Comparison of ENCODE assay signal across 19 cellular contexts in genomic region chr1:230713138-230713537, GRCh38. TPM values are rescaled to one million over a fixed set of nuclear protein-coding genes. Genes with fewer than 3 reads are reported as not detected.
A peak's percentile ranks its signal among the peaks of the same experiment; 100 is the strongest.
DNase-seq lines count a peak whose midpoint lies in the region; ATAC-seq and TF ChIP-seq lines count a peak whose summit lies in the region.
"Had no signal": no experiment of that assay in that cellular context is flagged by ENCODE, and none has a peak within 500 bp of the region (broad histone marks: within the 10 kb centered on the region; RNA-seq: fewer than 3 reads in every experiment).

No MANE protein-coding gene starts in this region.

- no peaks in the 10 kb centered on the region for H3K4me1 Mint-ChIP-seq in activated CD4-positive, alpha-beta T cell treated with anti-CD3 and anti-CD28 coated beads, Interleukin-2, amount 10 ng/mL, durations not matched to agents 24 days and 14 days

- H3K4me3 ChIP-seq in right atrium auricular region (peak overlapping the region; percentile 43 to 55), coronary artery (peak overlapping the region; percentile 63), right lobe of liver (peak overlapping the region; percentile 63 to 82 (median 81)), tibial artery (peak overlapping the region; percentile 39 to 52), HAP-1 (no peak overlapping the region)
- H3K4me3 ChIP-seq: A549, GM23338, MG63, PC-9 had no signal

- peaks cover 9% of the 10 kb centered on the region for H3K36me3 ChIP-seq in right atrium auricular region
- peaks cover 0 to 38% (median 14%) of the 10 kb centered on the region in 4 donors for H3K36me3 ChIP-seq in right lobe of liver
- H3K36me3 ChIP-seq in tibial artery = peaks cover 0 to 4% (median 0%) of the 10 kb centered on the region in 3 donors
- no peaks in the 10 kb centered on the region for H3K36me3 ChIP-seq in HAP-1 (replicated peaks)
- H3K36me3 ChIP-seq: MG63 had no signal

- intact Hi-C loops in left ventricle myocardium superior (cut with micrococcal nuclease) = no loop called here
- intact Hi-C loops in right lobe of liver (cut with DNase I) = loop anchor here in 1 of 2 donors (10.0 kb wide), 1 partner anchor 62 kb away; no protein-coding TSS in a partner anchor
- intact Hi-C loops in tibial artery (cut with DNase I; ENCODE audit: low total_unique reads) = no loop called here
- intact Hi-C loops in activated CD4-positive, alpha-beta T cell treated with anti-CD3 and anti-CD28 coated beads, Interleukin-2, amount 10 ng/mL, durations not matched to agents 24 days and 14 days (cut with micrococcal nuclease) = no loop called here

- no peaks in the 10 kb centered on the region for H3K9me3 Mint-ChIP-seq in activated CD4-positive, alpha-beta T cell treated with anti-CD3 and anti-CD28 coated beads, Interleukin-2, amount 10 ng/mL, durations not matched to agents 24 days and 14 days
- H3K9me3 Mint-ChIP-seq: GM23338 had no signal

- no peak for TF ChIP-seq POLR2A in right lobe of liver (IDR thresholded peaks at IDR 0.05)

- 52% methylated on average over 6 of the region's 7 CpGs for WGBS in right lobe of liver (ENCODE audit: insufficient coverage, low coverage, low lambda C conversion rate, missing lambda C conversion rate)

- in situ Hi-C loops in HAP-1 (cut with MboI; ENCODE audit: low sequenced_read_pairs) = no loop called here

- no peak overlapping the region for H3K4me3 Mint-ChIP-seq in activated CD4-positive, alpha-beta T cell treated with anti-CD3 and anti-CD28 coated beads, Interleukin-2, amount 10 ng/mL, durations not matched to agents 24 days and 14 days
- H3K4me3 Mint-ChIP-seq: GM23338 had no signal

- H3K27ac Mint-ChIP-seq in activated CD4-positive, alpha-beta T cell treated with anti-CD3 and anti-CD28 coated beads, Interleukin-2, amount 10 ng/mL, durations not matched to agents 24 days and 14 days = no peak overlapping the region
- H3K27ac Mint-ChIP-seq: GM23338 had no signal

- H3K36me3 Mint-ChIP-seq in activated CD4-positive, alpha-beta T cell treated with anti-CD3 and anti-CD28 coated beads, Interleukin-2, amount 10 ng/mL, durations not matched to agents 24 days and 14 days (ENCODE audit: low read depth) = no peaks in the 10 kb centered on the region

- TF ChIP-seq CTCF in right atrium auricular region (IDR thresholded peaks at IDR 0.05) (no peak), coronary artery (IDR thresholded peaks at IDR 0.05) (no peak), right lobe of liver (IDR thresholded peaks at IDR 0.05) (no peak), tibial artery (IDR thresholded peaks at IDR 0.05) (no peak)

- H3K9me3 ChIP-seq in right atrium auricular region (no peaks in the 10 kb centered on the region), right lobe of liver (no peaks in the 10 kb centered on the region), tibial artery (no peaks in the 10 kb centered on the region), HAP-1 (no peaks in the 10 kb centered on the region)
- H3K9me3 ChIP-seq: A549 had no signal

- H3K4me1 ChIP-seq in right atrium auricular region (peaks cover 0 to 52% of the 10 kb centered on the region in 2 donors), right lobe of liver (peaks cover 0 to 42% (median 6%) of the 10 kb centered on the region in 4 donors), tibial artery (peaks cover 3 to 17% (median 10%) of the 10 kb centered on the region in 4 donors), HAP-1 (no peaks in the 10 kb centered on the region)

- H3K27ac ChIP-seq in right atrium auricular region = peak overlapping the region; percentile 87 to 90
- peak overlapping the region in 1 of 2 donors; percentile 64 for H3K27ac ChIP-seq in coronary artery
- peak overlapping the region; percentile 75 to 97 (median 83) for H3K27ac ChIP-seq in right lobe of liver
- peak overlapping the region in 1 of 2 donors; percentile 53 for H3K27ac ChIP-seq in tibial artery
- H3K27ac ChIP-seq: A549, PC-9 had no signal

- no peaks in the 10 kb centered on the region for H3K27me3 ChIP-seq in right atrium auricular region
- no peaks in the 10 kb centered on the region for H3K27me3 ChIP-seq in right lobe of liver
- no peaks in the 10 kb centered on the region for H3K27me3 ChIP-seq in tibial artery
- H3K27me3 ChIP-seq in HAP-1 (ENCODE audit: low read depth) = no peaks in the 10 kb centered on the region
- H3K27me3 ChIP-seq: MG63 had no signal

- H3K27me3 Mint-ChIP-seq in activated CD4-positive, alpha-beta T cell treated with anti-CD3 and anti-CD28 coated beads, Interleukin-2, amount 10 ng/mL, durations not matched to agents 24 days and 14 days = peaks cover 5% of the 10 kb centered on the region

- DNase-seq in right atrium auricular region (ENCODE audit: low spot score) (no peak), left ventricle myocardium superior (no peak), coronary artery (ENCODE audit: low spot score) (no peak), right lobe of liver (no peak), tibial artery (no peak), HAP-1 (ENCODE audit: low spot score in 2 of 2) (no peak)
- no peak for DNase-seq in activated CD4-positive, alpha-beta T cell treated with anti-CD3 and anti-CD28 coated beads, Interleukin-2, amount 10 ng/mL, durations not matched to agents 24 days and 14 days
- DNase-seq: Karpas-422, MG63, NCI-H1092, NCI-H146, NCI-H2081, NCI-H510A treated with DMSO at 0.1 percent for 48 hours, NCI-H82, PC-9 had no signal

- ATAC-seq in left ventricle myocardium superior (no peak), right lobe of liver (no peak), HG02763 (IDR thresholded peaks at IDR 0.05; ENCODE audit: unreplicated experiment) (no peak)

RNA-seq across cellular contexts. Expression of gene AGT, which starts 0.8 kb away (rescaled TPM):
- total RNA-seq in right atrium auricular region (100 to 1,000 TPM in 1 of 2 donors, 10 to 100 TPM in 1; 86.3 to 152 TPM), left ventricle myocardium superior (54.9 TPM), right lobe of liver (1,000 to 10,000 TPM; 1,076 to 2,346 (median 1,911) TPM)
- not detected in 2 replicates for total RNA-seq in activated CD4-positive, alpha-beta T cell treated with anti-CD3 and anti-CD28 coated beads, Interleukin-2, amount 10 ng/mL, durations not matched to agents 24 days and 14 days
- total RNA-seq: Daoy, GM23338, PC-9 had no signal

RNA-seq across cellular contexts. Expression of gene CAPN9, which starts 34.0 kb away (rescaled TPM):
- total RNA-seq in right atrium auricular region (not detected), left ventricle myocardium superior (0.32 TPM), right lobe of liver (not detected)
- total RNA-seq in activated CD4-positive, alpha-beta T cell treated with anti-CD3 and anti-CD28 coated beads, Interleukin-2, amount 10 ng/mL, durations not matched to agents 24 days and 14 days = not detected in 2 replicates
- total RNA-seq: Daoy, PC-9 had no signal

Comparison
In these comparisons a context has a peak if more than half of its experiments do, and no peak if none do; other contexts are left out.
1. RNA of gene AGT, which starts 0.8 kb away (total RNA-seq): 1,076 to 2,346 TPM in right lobe of liver, 86.3 to 152 TPM in right atrium auricular region and 54.9 TPM in left ventricle myocardium superior (single experiment); not detected in activated CD4-positive, alpha-beta T cell treated with anti-CD3 and anti-CD28 coated beads, Interleukin-2, amount 10 ng/mL, durations not matched to agents 24 days and 14 days; every median in the first group is over 10 times any median in the second.